ENCODE assay signal across 2 cellular contexts in genomic region chr3:156230291-156230900, GRCh38.
TF ChIP-seq lines count a peak whose summit lies in the region.

No MANE protein-coding gene starts in this region.

TF ChIP-seq in HepG2, 621 proteins besides CTCF, POLR2A, EP300 and RAD21:
- TF ChIP-seq ZNF326 (CRISPR knock-in tag; IDR thresholded peaks at IDR 0.05; ENCODE audit: borderline replicate concordance) (no peak), RFX1 (IDR thresholded peaks at IDR 0.05) (peak; percentile 7; the same call in 1 of the 2 replicates)

TF ChIP-seq in H1, 55 proteins besides CTCF, POLR2A, EP300 and RAD21:
- TF ChIP-seq TAF7 (optimal IDR thresholded peaks at IDR 0.05; ENCODE audit: borderline replicate concordance, low read depth, low read length) (no peak), YY1 (IDR thresholded peaks at IDR 0.05; ENCODE audit: low read depth, low read length) (no peak), GABPA (IDR thresholded peaks at IDR 0.05; ENCODE audit: borderline replicate concordance, insufficient read depth, low read length) (no peak), NRF1 (IDR thresholded peaks at IDR 0.05; ENCODE audit: low read depth, low read length) (no peak), SP2 (IDR thresholded peaks at IDR 0.05; ENCODE audit: low read length) (no peak), CBX5 (IDR thresholded peaks at IDR 0.05; ENCODE audit: low read depth, low read length) (no peak)
